In genomic region chr2:229910832-229911412, GRCh38 we compare ENCODE assay signal across 8 cellular contexts. TPM values are rescaled to one million over a fixed set of nuclear protein-coding genes. Genes with fewer than 3 reads are reported as not detected.
DNase-seq lines count a peak whose midpoint lies in the region; ATAC-seq, FAIRE-seq and TF ChIP-seq lines count a peak whose summit lies in the region.

No MANE protein-coding gene starts in this region.

- in situ Hi-C loops in GM13976 (cut with MboI; ENCODE audit: low sequenced_read_pairs, unreplicated experiment), result no loop called here

- H3K4me3 ChIP-seq in SJCRH30 (no peak overlapping the region), fibroblast of the aortic adventitia (ENCODE audit: low read depth, low read length) (no peak overlapping the region)

- H3K27me3 ChIP-seq in SJCRH30, result no peaks in the 10 kb centered on the region

- peak; percentile 17 for TF ChIP-seq CTCF in AG09319 (IDR thresholded peaks at IDR 0.05; ENCODE audit: low read depth, low read length)
- TF ChIP-seq CTCF in GM13976 (IDR thresholded peaks at IDR 0.05; ENCODE audit: borderline replicate concordance, control extremely low read depth, extremely low read depth, insufficient read depth, missing control alignments), result peak; percentile 29
- peak; percentile 16 for TF ChIP-seq CTCF in fibroblast of the aortic adventitia (IDR thresholded peaks at IDR 0.05; ENCODE audit: insufficient read depth, low read length)

- no peaks in the 10 kb centered on the region for H3K9me3 ChIP-seq in SJCRH30 (replicated peaks)

- no peak for FAIRE-seq in urothelium cell line (lab: Jason Lieb, UNC)

- no peak overlapping the region for H3K27ac ChIP-seq in SJCRH30

- peaks cover 10% of the 10 kb centered on the region for H3K4me1 ChIP-seq in SJCRH30

- no peak for DNase-seq in AG09319 (ENCODE audit: extremely low read depth, low read depth)
- peak; percentile 44 for DNase-seq in GM13976 (ENCODE audit: low spot score)
- peak; percentile 44 to 68 for DNase-seq in SJCRH30
- peak; percentile 7 for DNase-seq in fibroblast of the aortic adventitia (ENCODE audit: low read depth)
- DNase-seq in urothelium cell line (ENCODE audit: low spot score), result peak; percentile 12
- DNase-seq in cerebellum (ENCODE audit: low spot score), result no peak

- ATAC-seq in HG02885 (IDR thresholded peaks at IDR 0.05; ENCODE audit: poor library complexity, unreplicated experiment), result peak; percentile 68
- ATAC-seq in HG02571 (IDR thresholded peaks at IDR 0.05; ENCODE audit: unreplicated experiment), result no peak

- H3K36me3 ChIP-seq in SJCRH30, result peaks cover 16% of the 10 kb centered on the region

RNA-seq across cellular contexts. Expression of gene TRIP12, which starts 10.9 kb away (rescaled TPM):
- total RNA-seq in SJCRH30 (2014; rRNA removed; shearing (Covaris generic)), result 156 and 167 TPM in 2 replicates
- total RNA-seq in fibroblast of the aortic adventitia (ENCODE audit: low replicate concordance), result 151 and 210 TPM in 2 replicates
- total RNA-seq in cerebellum, result 206 TPM

RNA-seq across cellular contexts. Expression of gene FBXO36, which starts 11.4 kb away (rescaled TPM):
- 0.08 and 0.13 TPM in 2 replicates for total RNA-seq in SJCRH30 (2014; rRNA removed; shearing (Covaris generic))
- total RNA-seq in fibroblast of the aortic adventitia (ENCODE audit: low replicate concordance) (1.6 and 5.5 TPM in 2 replicates), cerebellum (8.1 TPM)

Comparison
In these comparisons a context has a peak if more than half of its experiments do, and no peak if none do; other contexts are left out.
1. DNase-seq: peak in GM13976 (single experiment), SJCRH30 (2 of 2), fibroblast of the aortic adventitia (single experiment) and urothelium cell line (single experiment); none in AG09319 (single experiment) and cerebellum (single experiment).
2. Peak in every context shown above with its lines, with median percentiles within 50 percentile points of each other: CTCF ChIP-seq.